8 cellular contexts compared by ENCODE assay signal in genomic region chr1:71080178-71080781, GRCh38. TPM values are rescaled to one million over a fixed set of nuclear protein-coding genes. Genes with fewer than 3 reads are reported as not detected.
DNase-seq lines count a peak whose midpoint lies in the region; ATAC-seq lines count a peak whose summit lies in the region.

No MANE protein-coding gene starts in this region.

- H3K36me3 ChIP-seq in Karpas-422 (ENCODE audit: insufficient read depth, low read length), result peaks cover 40% of the 10 kb centered on the region; the same call in 1 of the 2 replicates

- peaks cover 14% of the 10 kb centered on the region for H3K4me1 Mint-ChIP-seq in activated T-helper 17 cell treated with anti-CD3 and anti-CD28 coated beads, Interleukin-2, amount 50 U/mL, for 72 hours

- peak overlapping the region; percentile 95 for H3K4me3 ChIP-seq in Karpas-422 (ENCODE audit: low read length)

- H3K27ac Mint-ChIP-seq in activated T-helper 17 cell treated with anti-CD3 and anti-CD28 coated beads, Interleukin-2, amount 50 U/mL, for 72 hours, result peak overlapping the region; percentile 100

- H3K79me2 ChIP-seq in Karpas-422 (ENCODE audit: low read length), result peaks cover 54% of the 10 kb centered on the region

- H3K27me3 ChIP-seq in Karpas-422 (ENCODE audit: low read length), result no peaks in the 10 kb centered on the region

- peaks cover 52% of the 10 kb centered on the region for H3K36me3 Mint-ChIP-seq in activated T-helper 17 cell treated with anti-CD3 and anti-CD28 coated beads, Interleukin-2, amount 50 U/mL, for 72 hours (ENCODE audit: low read depth)

- intact Hi-C loops in left cardiac atrium (cut with DNase I), result no loop called here

- peaks cover 3% of the 10 kb centered on the region for H3K9me3 Mint-ChIP-seq in activated T-helper 17 cell treated with anti-CD3 and anti-CD28 coated beads, Interleukin-2, amount 50 U/mL, for 72 hours

- H3K4me3 Mint-ChIP-seq in activated T-helper 17 cell treated with anti-CD3 and anti-CD28 coated beads, Interleukin-2, amount 50 U/mL, for 72 hours, result peak overlapping the region; percentile 95

- peak overlapping the region; percentile 95 for H3K9ac ChIP-seq in Karpas-422 (ENCODE audit: low read length)

- H3K27ac ChIP-seq in Karpas-422 (ENCODE audit: low read length), result peak overlapping the region; percentile 79

- H3K9me3 ChIP-seq in Karpas-422 (ENCODE audit: low read length), result no peaks in the 10 kb centered on the region

- peaks cover 32% of the 10 kb centered on the region for H3K4me1 ChIP-seq in Karpas-422 (ENCODE audit: low read length)

- DNase-seq in DMS114 treated with DMSO at 0.1 percent for 48 hours (lab: John Stamatoyannopoulos, UW; ENCODE audit: unreplicated experiment), result peak; percentile 20
- peak; percentile 67 for DNase-seq in Karpas-422
- no peak for DNase-seq in left cardiac atrium
- peak; percentile 19 for DNase-seq in retina
- no peak for DNase-seq in NCI-H1436 treated with DMSO at 0.1 percent for 48 hours (lab: John Stamatoyannopoulos, UW)
- no peak for DNase-seq in hypothalamus (lab: John Stamatoyannopoulos, UW)

- ATAC-seq in GM19455 (IDR thresholded peaks at IDR 0.05; ENCODE audit: unreplicated experiment) (peak; percentile 14), left cardiac atrium (peak; percentile 28 to 58)
- ATAC-seq in activated T-helper 17 cell treated with anti-CD3 and anti-CD28 coated beads, Interleukin-2, amount 50 U/mL, for 72 hours (replicated peaks), result peak; percentile 33

- H2AFZ ChIP-seq in Karpas-422 (ENCODE audit: low read length), result peak overlapping the region; percentile 45; the same call in 1 of the 2 replicates

- H3K27me3 Mint-ChIP-seq in activated T-helper 17 cell treated with anti-CD3 and anti-CD28 coated beads, Interleukin-2, amount 50 U/mL, for 72 hours, result peaks cover 7% of the 10 kb centered on the region

- H4K20me1 ChIP-seq in Karpas-422 (ENCODE audit: insufficient read depth, low read depth, low read length), result peaks cover 16% of the 10 kb centered on the region

- peak overlapping the region; percentile 94 for H3K4me2 ChIP-seq in Karpas-422 (ENCODE audit: low read depth, low read length, poor library complexity, severe bottlenecking)

- 0 out of 2 replicates have a peak, but pooled peaks cover 6% of the 10 kb centered on the region for H3K9me2 ChIP-seq in Karpas-422 (replicated peaks; ENCODE audit: insufficient read depth, low read length)

RNA-seq across cellular contexts. Expression of gene ZRANB2, which starts 0.6 kb away (rescaled TPM):
- 47.0 and 128 TPM in 2 replicates for total RNA-seq in Karpas-422 (2014; rRNA removed; shearing (Covaris generic); ENCODE audit: low replicate concordance)
- 10 to 100 TPM; 88.5 to 98.7 TPM for total RNA-seq in activated T-helper 17 cell treated with anti-CD3 and anti-CD28 coated beads, Interleukin-2, amount 50 U/mL, for 72 hours
- 10 to 100 TPM; 49.2 to 54.5 TPM for total RNA-seq in left cardiac atrium

RNA-seq across cellular contexts. Expression of gene PTGER3, which starts 32.7 kb away (rescaled TPM):
- total RNA-seq in Karpas-422 (2014; rRNA removed; shearing (Covaris generic); ENCODE audit: low replicate concordance), result not detected in 2 replicates
- not detected for total RNA-seq in activated T-helper 17 cell treated with anti-CD3 and anti-CD28 coated beads, Interleukin-2, amount 50 U/mL, for 72 hours
- 10 to 100 TPM; 14.9 to 22.6 TPM for total RNA-seq in left cardiac atrium

Comparison
In these comparisons a context has a peak if more than half of its experiments do, and no peak if none do; other contexts are left out.
1. DNase-seq: peak in DMS114 treated with DMSO at 0.1 percent for 48 hours (single experiment), Karpas-422 (single experiment) and retina (single experiment); none in left cardiac atrium (single experiment), NCI-H1436 treated with DMSO at 0.1 percent for 48 hours (single experiment) and hypothalamus (0 of 51).
2. RNA of gene PTGER3, which starts 32.7 kb away (total RNA-seq): 14.9 to 22.6 TPM in left cardiac atrium; not detected in activated T-helper 17 cell treated with anti-CD3 and anti-CD28 coated beads, Interleukin-2, amount 50 U/mL, for 72 hours and not detected in Karpas-422; every median in the first group is over 10 times any median in the second.
3. Peak in every context shown above with its lines, with median percentiles within 50 percentile points of each other: ATAC-seq.